ENCODE assay signal across 27 cellular contexts in the genomic region with DNA sequence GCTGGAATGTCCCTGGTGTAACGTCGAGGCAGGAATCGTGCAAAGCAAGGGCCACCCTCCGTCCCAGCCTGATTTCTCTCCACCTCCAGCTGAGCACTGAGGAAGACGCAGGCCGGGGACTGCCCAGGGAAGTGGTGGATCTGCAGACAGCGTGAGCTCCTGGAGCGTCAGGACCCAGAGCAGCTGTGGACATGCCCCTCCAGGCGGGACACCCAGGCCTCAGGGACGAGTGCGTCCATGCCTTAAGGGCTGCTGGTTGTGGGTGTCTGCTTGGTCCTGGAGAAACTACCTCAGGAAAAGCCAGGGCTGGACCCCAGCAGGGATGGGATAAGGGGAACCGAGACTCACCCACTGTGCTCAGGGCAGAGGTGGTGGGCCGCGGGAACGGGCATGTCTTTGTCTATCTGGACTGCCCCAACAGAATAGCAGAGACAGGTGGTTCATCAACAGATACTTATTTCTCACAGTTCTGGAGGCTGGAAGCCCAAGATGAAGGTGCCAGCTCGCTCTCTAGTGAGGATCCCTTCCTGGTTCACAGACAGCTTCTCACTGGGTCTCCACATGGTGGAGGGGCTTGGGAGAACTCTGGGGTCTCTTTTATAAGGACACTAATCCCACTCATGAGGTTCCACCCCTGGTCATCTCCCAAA. TPM values are rescaled to one million over a fixed set of nuclear protein-coding genes. Genes with fewer than 3 reads are reported as not detected.
A peak's percentile ranks its signal among the peaks of the same experiment; 100 is the strongest.
DNase-seq lines count a peak whose midpoint lies in the region; ATAC-seq, FAIRE-seq and TF ChIP-seq lines count a peak whose summit lies in the region.
"Had no signal": no experiment of that assay in that cellular context is flagged by ENCODE, and none has a peak within 500 bp of the region (broad histone marks: within the 10 kb centered on the region; RNA-seq: fewer than 3 reads in every experiment).

No MANE protein-coding gene starts in this region.

- no peak overlapping the region for H2AFZ ChIP-seq in HepG2 (ENCODE audit: low read length)

- H3K4me1 Mint-ChIP-seq in T-helper 17 cell (peaks cover 11% of the 10 kb centered on the region), neural crest cell (peaks cover 4% of the 10 kb centered on the region)

- POLR2A ChIA-PET in HepG2 (lab: Yijun Ruan, JAX) = no interaction called here

- no peak overlapping the region for H3K4me2 ChIP-seq in HepG2 (ENCODE audit: low read depth, low read length)

- H3K36me3 Mint-ChIP-seq in T-helper 17 cell (ENCODE audit: low read depth) (no peaks in the 10 kb centered on the region), neural crest cell (ENCODE audit: low read depth) (peaks cover 4% of the 10 kb centered on the region)

- no peak overlapping the region for H3K4me3 ChIP-seq in HepG2 (replicated peaks in 1 of 3; ENCODE audit: insufficient read depth in 1 of 3, low read depth in 2 of 3, low read length in 3 of 3)
- no peak overlapping the region for H3K4me3 ChIP-seq in right lobe of liver
- no peak overlapping the region for H3K4me3 ChIP-seq in BE2C (ENCODE audit: low read depth, low read length)
- H3K4me3 ChIP-seq: gastrocnemius medialis, SJSA1, spleen had no signal

- no TSS peak for BruUV-seq in HepG2 (replicated peaks; lab: Mats Ljungman, UMichigan)

- intact Hi-C loops in HepG2 (cut with micrococcal nuclease; ENCODE audit: unreplicated experiment) (loop anchor here (10.0 kb wide), 1 partner anchor 54 kb away; a partner anchor contains a TSS), right lobe of liver (cut with DNase I) (no loop called here)

- WGBS in HepG2 (ENCODE audit: low lambda C conversion rate) = 21% methylated on average over 10 of the region's 16 CpGs
- 77% methylated on average over 5 of the region's 16 CpGs for WGBS in right lobe of liver (ENCODE audit: insufficient coverage, low coverage, low lambda C conversion rate, missing lambda C conversion rate)

- no peaks in the 10 kb centered on the region for H3K36me3 ChIP-seq in HepG2 (replicated peaks in 1 of 2; ENCODE audit: control insufficient read depth in 1 of 2, insufficient read depth in 2 of 2, low read length in 2 of 2)
- H3K36me3 ChIP-seq in right lobe of liver = no peaks in the 10 kb centered on the region
- H3K36me3 ChIP-seq in BE2C = no peaks in the 10 kb centered on the region
- H3K36me3 ChIP-seq: gastrocnemius medialis, SJSA1, spleen had no signal

- H3K9me3 Mint-ChIP-seq in neural crest cell = peaks cover 10% of the 10 kb centered on the region

- H3K27ac Mint-ChIP-seq in T-helper 17 cell (peak overlapping the region; percentile 56), neural crest cell (ENCODE audit: unreplicated experiment) (no peak overlapping the region)
- H3K27ac Mint-ChIP-seq: activated B cell treated with CpG ODN at 0.5 μM for 24 hours; activated naive CD8-positive, alpha-beta T cell treated with anti-CD3 and anti-CD28 coated beads, Interleukin-2, amount 10 ng/mL, durations not matched to agents 7 days and 5 days; activated T-helper 1 cell treated with anti-CD3 and anti-CD28 coated beads, Interleukin-12 subunit alpha, Interleukin-12 subunit beta, Interleukin-2, Interleukin-4 antibody, amounts not matched to agents 30 ng/mL and 10 ng/mL and 1 ng/mL, durations not matched to agents 14 hours and 24 hours and 36 hours had no signal

- ATAC-seq in HepG2 (no peak), right lobe of liver (no peak), T-helper 17 cell (no peak), HG03442 (IDR thresholded peaks at IDR 0.05; ENCODE audit: unreplicated experiment) (no peak)
- ATAC-seq: gastrocnemius medialis; right cardiac atrium; stimulated activated naive CD8-positive, alpha-beta T cell treated with anti-CD3 and anti-CD28 coated beads, Interleukin-15, amount 100 ng/mL, for 72 hours had no signal

- peak in 1 of 2 experiments; percentile 30; a peak in 1 of 4 replicates for TF ChIP-seq POLR2A in HepG2 (IDR thresholded peaks at IDR 0.05; ENCODE audit: insufficient read depth in 1 of 2, low read depth in 2 of 2, low read length in 2 of 2)
- TF ChIP-seq POLR2A in right lobe of liver (IDR thresholded peaks at IDR 0.05) = no peak

- CTCF ChIA-PET in HepG2 (lab: Yijun Ruan, JAX; ENCODE audit: low intra/inter-chr PET ratio, low total read pairs) = no interaction called here

- TF ChIP-seq RAD21 in HepG2 (CRISPR knock-in tag; IDR thresholded peaks at IDR 0.05) = no peak

- H4K20me1 ChIP-seq in HepG2 (ENCODE audit: insufficient read depth, low read length) = no peaks in the 10 kb centered on the region

- H3K9me3 ChIP-seq in HepG2 (ENCODE audit: low read length) = peaks cover 7% of the 10 kb centered on the region; the same call in 1 of the 2 replicates
- peaks cover 0 to 3% (median 0%) of the 10 kb centered on the region in 4 donors for H3K9me3 ChIP-seq in right lobe of liver
- no peaks in the 10 kb centered on the region for H3K9me3 ChIP-seq in T-helper 17 cell (ENCODE audit: control insufficient read depth, low read length, poor library complexity, severe bottlenecking)
- H3K9me3 ChIP-seq in BE2C = no peaks in the 10 kb centered on the region
- H3K9me3 ChIP-seq: SJSA1 had no signal

- in situ Hi-C loops in HepG2 (cut with HindIII; ENCODE audit: extremely low pct_ligation_motif_present, low pct_unique_long_range_greater_than_20kb) = no loop called here

- TF ChIP-seq EP300 in HepG2 (IDR thresholded peaks at IDR 0.05; ENCODE audit: low read depth in 2 of 2, low read length in 2 of 2) = no peak
- TF ChIP-seq EP300 in HepG2 (CRISPR knock-in tag; IDR thresholded peaks at IDR 0.05; ENCODE audit: borderline replicate concordance) = no peak

- H3K4me1 ChIP-seq in HepG2 (ENCODE audit: insufficient read depth, low read length) = peaks cover 15% of the 10 kb centered on the region
- H3K4me1 ChIP-seq in right lobe of liver = peaks cover 0 to 7% (median 0%) of the 10 kb centered on the region in 4 donors
- H3K4me1 ChIP-seq in BE2C = no peaks in the 10 kb centered on the region

- H3K27me3 Mint-ChIP-seq in T-helper 17 cell = no peaks in the 10 kb centered on the region
- peaks cover 13% of the 10 kb centered on the region for H3K27me3 Mint-ChIP-seq in neural crest cell (ENCODE audit: low read depth)
- H3K27me3 Mint-ChIP-seq: activated B cell treated with CpG ODN at 0.5 μM for 24 hours had no signal

- no peak overlapping the region for H3K4me3 Mint-ChIP-seq in T-helper 17 cell
- peak overlapping the region; percentile 68 for H3K4me3 Mint-ChIP-seq in neural crest cell
- H3K4me3 Mint-ChIP-seq: activated B cell treated with CpG ODN at 0.5 μM for 24 hours; activated naive CD8-positive, alpha-beta T cell treated with anti-CD3 and anti-CD28 coated beads, Interleukin-2, amount 10 ng/mL, durations not matched to agents 7 days and 5 days; activated T-helper 1 cell treated with anti-CD3 and anti-CD28 coated beads, Interleukin-12 subunit alpha, Interleukin-12 subunit beta, Interleukin-2, Interleukin-4 antibody, amounts not matched to agents 30 ng/mL and 10 ng/mL and 1 ng/mL, durations not matched to agents 14 hours and 24 hours and 36 hours; stimulated activated naive CD8-positive, alpha-beta T cell treated with anti-CD3 and anti-CD28 coated beads, Interleukin-15, amount 100 ng/mL, for 72 hours had no signal

- H3K27me3 ChIP-seq in HepG2 (ENCODE audit: control insufficient read depth in 1 of 2, insufficient read depth in 2 of 2, low read length in 2 of 2) (peaks cover 2 to 10% of the 10 kb centered on the region in 2 experiments; a peak in 2 of 5 replicates), right lobe of liver (no peaks in the 10 kb centered on the region), BE2C (no peaks in the 10 kb centered on the region)
- H3K27me3 ChIP-seq: SJSA1 had no signal

- DNase-seq in HepG2 (ENCODE audit: low spot score) (no peak), right lobe of liver (no peak), T-helper 17 cell (no peak), neural crest cell (ENCODE audit: low read depth, low spot score) (no peak), BE2C (no peak), hepatic stellate cell (ENCODE audit: low spot score) (no peak)
- DNase-seq: activated B cell treated with CpG ODN at 0.5 μM for 24 hours; activated CD4-positive, alpha-beta T cell treated with anti-CD3 and anti-CD28 coated beads, Interleukin-2, amount 50 U/mL, for 1 hour; activated naive CD8-positive, alpha-beta T cell treated with anti-CD3 and anti-CD28 coated beads, Interleukin-2, amount 10 ng/mL, durations not matched to agents 7 days and 5 days; aorta; COR-L47; effector CD4-positive, alpha-beta T cell; gastrocnemius medialis; KBM-7; NCI-H1092 treated with DMSO at 0.1 percent for 48 hours; NCI-H187; NCI-H510A treated with DMSO at 0.1 percent for 48 hours; spleen; stimulated activated CD8-positive, alpha-beta memory T cell treated with anti-CD3 and anti-CD28 coated beads, Interleukin-4, amount 100 ng/mL, for 48 hours; stimulated activated naive CD8-positive, alpha-beta T cell treated with anti-CD3 and anti-CD28 coated beads, Interleukin-15, amount 100 ng/mL, for 72 hours had no signal

- no peak for FAIRE-seq in HepG2 (lab: Jason Lieb, UNC)
- FAIRE-seq: colon, GM12892 had no signal

- TF ChIP-seq CTCF in HepG2 (CRISPR knock-in tag; IDR thresholded peaks at IDR 0.05) = no peak
- no peak for TF ChIP-seq CTCF in right lobe of liver (IDR thresholded peaks at IDR 0.05)
- TF ChIP-seq CTCF in neural crest cell (conservative IDR thresholded peaks at IDR 0.05) = no peak
- TF ChIP-seq CTCF in BE2C (IDR thresholded peaks at IDR 0.05; ENCODE audit: low read depth, low read length) = no peak

- no peak overlapping the region for H3K9ac ChIP-seq in HepG2 (ENCODE audit: insufficient read depth, low read depth, low read length)

- H3K27ac ChIP-seq in HepG2 (ENCODE audit: extremely low read length, insufficient read depth, low read length) = no peak overlapping the region
- no peak overlapping the region for H3K27ac ChIP-seq in right lobe of liver
- H3K27ac ChIP-seq: gastrocnemius medialis, SJSA1, spleen had no signal

- H3K79me2 ChIP-seq in HepG2 (ENCODE audit: insufficient read depth, low read length) = peaks cover 3% of the 10 kb centered on the region

RNA-seq across cellular contexts. Expression of a gene that starts 5.8 kb away (rescaled TPM):
- total RNA-seq in HepG2 (2016; rRNA removed; fragmentation: Illumina TruSeq; extraction: Trizol) (not detected in 2 replicates), right lobe of liver (1 to 10 TPM in 2 of 6 experiments, not detected in 4; 1.2 to 2.0 TPM), T-helper 17 cell (1 to 10 TPM in 1 of 2 donors, under 1 TPM in 1; 0.94 to 3.8 TPM), neural crest cell (0.51 and 0.84 TPM in 2 replicates)
- not detected in 2 replicates for total RNA-seq in HepG2 (2016; cell fraction: cytosol; rRNA removed; fragmentation: Illumina TruSeq; extraction: Trizol; ENCODE audit: low read depth)
- total RNA-seq in HepG2 (2016; cell fraction: insoluble cytoplasmic fraction; rRNA removed; fragmentation: Illumina TruSeq; extraction: Trizol) = not detected in 2 replicates
- total RNA-seq in HepG2 (2016; cell fraction: membrane; rRNA removed; fragmentation: Illumina TruSeq; extraction: Trizol) = not detected in 2 replicates
- total RNA-seq in HepG2 (2016; cell fraction: nucleus; rRNA removed; fragmentation: Illumina TruSeq; extraction: Trizol) = not detected in 2 replicates
- 0.48 and 1.6 TPM in 2 replicates for polyA plus RNA-seq in HepG2 (2011; rRNA removed)
- polyA plus RNA-seq in HepG2 (2011; cell fraction: cytosol; rRNA removed) = 0.54 and 0.78 TPM in 2 replicates
- 3.3 and 4.7 TPM in 2 replicates for polyA plus RNA-seq in HepG2 (2011; cell fraction: nucleus; rRNA removed)
- 0.37 and 0.43 TPM in 2 replicates for polyA plus RNA-seq in HepG2 (2012)
- polyA plus RNA-seq in HepG2 (2016; cell fraction: cytosol; fragmentation: Illumina TruSeq; extraction: Trizol; ENCODE audit: low read depth) = not detected in 2 replicates
- polyA plus RNA-seq in HepG2 (2016; cell fraction: insoluble cytoplasmic fraction; fragmentation: Illumina TruSeq; extraction: Trizol; ENCODE audit: low read depth) = not detected in 2 replicates
- polyA plus RNA-seq in HepG2 (2016; cell fraction: membrane; fragmentation: Illumina TruSeq; extraction: Trizol; ENCODE audit: low read depth) = not detected in 2 replicates
- polyA plus RNA-seq in HepG2 (2016; cell fraction: nucleus; fragmentation: Illumina TruSeq; extraction: Trizol; ENCODE audit: insufficient read depth, low read depth) = not detected in 2 replicates
- polyA minus RNA-seq in HepG2 (2011; rRNA and poly(A)+ RNA removed; ENCODE audit: low replicate concordance) = 0.72 TPM in 1 of 2 replicates, not detected in the other
- 1.3 TPM in 1 of 2 replicates, not detected in the other for polyA minus RNA-seq in HepG2 (2011; cell fraction: cytosol; rRNA and poly(A)+ RNA removed)
- polyA minus RNA-seq in HepG2 (2011; cell fraction: nucleus; rRNA and poly(A)+ RNA removed) = 0.39 and 0.62 TPM in 2 replicates
- 32.7 TPM for polyA plus RNA-seq in BE2C (2012; ENCODE audit: insufficient read depth, insufficient read length, low read depth)
- total RNA-seq: activated B cell treated with CpG ODN at 0.5 μM for 24 hours, gastrocnemius medialis, M059J, SJSA1 had no signal

RNA-seq across cellular contexts. Expression of a gene that starts 52.0 kb away (rescaled TPM):
- total RNA-seq in HepG2 (2016; rRNA removed; fragmentation: Illumina TruSeq; extraction: Trizol) = 14.1 and 16.8 TPM in 2 replicates
- total RNA-seq in HepG2 (2016; cell fraction: cytosol; rRNA removed; fragmentation: Illumina TruSeq; extraction: Trizol; ENCODE audit: low read depth) = 3.3 and 4.6 TPM in 2 replicates
- 14.4 and 15.6 TPM in 2 replicates for total RNA-seq in HepG2 (2016; cell fraction: insoluble cytoplasmic fraction; rRNA removed; fragmentation: Illumina TruSeq; extraction: Trizol)
- 9.8 and 9.9 TPM in 2 replicates for total RNA-seq in HepG2 (2016; cell fraction: membrane; rRNA removed; fragmentation: Illumina TruSeq; extraction: Trizol)
- total RNA-seq in HepG2 (2016; cell fraction: nucleus; rRNA removed; fragmentation: Illumina TruSeq; extraction: Trizol) = 8.9 and 10.7 TPM in 2 replicates
- polyA plus RNA-seq in HepG2 (2011; rRNA removed) = 22.1 and 29.5 TPM in 2 replicates
- polyA plus RNA-seq in HepG2 (2011; cell fraction: cytosol; rRNA removed) = 24.7 and 29.1 TPM in 2 replicates
- 72.9 and 75.2 TPM in 2 replicates for polyA plus RNA-seq in HepG2 (2011; cell fraction: nucleus; rRNA removed)
- polyA plus RNA-seq in HepG2 (2012) = 22.4 and 26.9 TPM in 2 replicates
- polyA plus RNA-seq in HepG2 (2016; cell fraction: cytosol; fragmentation: Illumina TruSeq; extraction: Trizol; ENCODE audit: low read depth) = 4.6 and 4.8 TPM in 2 replicates
- 20.7 and 24.0 TPM in 2 replicates for polyA plus RNA-seq in HepG2 (2016; cell fraction: insoluble cytoplasmic fraction; fragmentation: Illumina TruSeq; extraction: Trizol; ENCODE audit: low read depth)
- polyA plus RNA-seq in HepG2 (2016; cell fraction: membrane; fragmentation: Illumina TruSeq; extraction: Trizol; ENCODE audit: low read depth) = 11.7 and 12.0 TPM in 2 replicates
- 24.3 and 25.8 TPM in 2 replicates for polyA plus RNA-seq in HepG2 (2016; cell fraction: nucleus; fragmentation: Illumina TruSeq; extraction: Trizol; ENCODE audit: insufficient read depth, low read depth)
- 3.8 and 32.9 TPM in 2 replicates for polyA minus RNA-seq in HepG2 (2011; rRNA and poly(A)+ RNA removed; ENCODE audit: low replicate concordance)
- 16.2 and 16.4 TPM in 2 replicates for polyA minus RNA-seq in HepG2 (2011; cell fraction: cytosol; rRNA and poly(A)+ RNA removed)
- polyA minus RNA-seq in HepG2 (2011; cell fraction: nucleus; rRNA and poly(A)+ RNA removed) = 5.8 and 7.5 TPM in 2 replicates
- total RNA-seq in right lobe of liver = 10 to 100 TPM in 3 of 6 experiments, 1 to 10 TPM in 3; 5.1 to 18.6 (median 11.1) TPM
- 10 to 100 TPM; 17.6 to 18.5 TPM for total RNA-seq in T-helper 17 cell
- total RNA-seq in neural crest cell = 51.3 and 58.9 TPM in 2 replicates
- polyA plus RNA-seq in BE2C (2012; ENCODE audit: insufficient read depth, insufficient read length, low read depth) = 128 TPM
